ENCODE assay signal across 8 cellular contexts in genomic region chr1:110339040-110339426, GRCh38. TPM values are rescaled to one million over a fixed set of nuclear protein-coding genes. Genes with fewer than 3 reads are reported as not detected.
DNase-seq lines count a peak whose midpoint lies in the region; ATAC-seq, FAIRE-seq and TF ChIP-seq lines count a peak whose summit lies in the region.

TSS of gene RBM15 (plus strand) at chr1:110339377. CDS start at chr1:110339406, 29 bp downstream.

- H2AFZ ChIP-seq in DND-41 (ENCODE audit: low read depth, low read length) = peak within 1 kb of the TSS; percentile 91

- no peaks in the 10 kb centered on the region for H3K9me3 ChIP-seq in DND-41 (ENCODE audit: insufficient read depth, low read length, severe bottlenecking)

- DNase-seq in DND-41 (peak; percentile 98), H54 (ENCODE audit: insufficient read length, low spot score) (peak; percentile 81), LNCaP clone FGC (ENCODE audit: low read depth) (peak; percentile 100), RPMI8226 (peak; percentile 98), fibroblast of peridontal ligament (ENCODE audit: extremely low read depth) (peak; percentile 100)
- peak; percentile 88 to 94 for DNase-seq in activated T-helper 1 cell treated with anti-CD3 and anti-CD28 coated beads, Interleukin-2, amount 50 U/mL, for 16 hours (ENCODE audit: low read depth in 1 of 2, low spot score in 1 of 2)
- peak; percentile 87 to 100 (median 98) for DNase-seq in naive thymus-derived CD8-positive, alpha-beta T cell
- peak; percentile 98 for DNase-seq in stimulated activated naive B cell treated with anti-CD40 and anti-IgM and Interleukin-4, amounts not matched to agents 10 μg/mL and 1 μg/mL and 100 μg/mL, for 72 hours

- peaks cover 0 to 33% (median 22%) of the 10 kb centered on the region in 3 donors for H3K36me3 Mint-ChIP-seq in naive thymus-derived CD8-positive, alpha-beta T cell
- peaks cover 19 to 36% of the 10 kb centered on the region in 2 donors for H3K36me3 Mint-ChIP-seq in stimulated activated naive B cell treated with anti-CD40 and anti-IgM and Interleukin-4, amounts not matched to agents 10 μg/mL and 1 μg/mL and 100 μg/mL, for 72 hours

- peaks cover 60% of the 10 kb centered on the region for H3K4me1 ChIP-seq in DND-41 (ENCODE audit: insufficient read depth, low read length)

- no peak within 1 kb of the TSS for H3K4me3 Mint-ChIP-seq in naive thymus-derived CD8-positive, alpha-beta T cell
- no peak within 1 kb of the TSS for H3K4me3 Mint-ChIP-seq in stimulated activated naive B cell treated with anti-CD40 and anti-IgM and Interleukin-4, amounts not matched to agents 10 μg/mL and 1 μg/mL and 100 μg/mL, for 72 hours

- peak within 1 kb of the TSS; percentile 81 to 89 for H3K4me3 ChIP-seq in DND-41 (ENCODE audit: low read depth in 1 of 2, low read length in 2 of 2)
- H3K4me3 ChIP-seq in LNCaP clone FGC (ENCODE audit: low read depth, low read length) = peak within 1 kb of the TSS; percentile 87

- POLR2A ChIA-PET in naive thymus-derived CD8-positive, alpha-beta T cell (lab: Charles Lee) = interaction anchor here (0.6 to 6.1 kb wide), 27 partner anchors 10 to 1247 kb away, joined by 3 to 136 read pairs (median 4); partner anchors contain the start of genes GNAI3, KCNC4, LAMTOR5 and PSMA5

- peak; percentile 80 for ATAC-seq in DND-41 (ENCODE audit: insufficient read depth, low read depth)
- peak; percentile 74 to 75 for ATAC-seq in naive thymus-derived CD8-positive, alpha-beta T cell
- peak; percentile 76 to 80 for ATAC-seq in stimulated activated naive B cell treated with anti-CD40 and anti-IgM and Interleukin-4, amounts not matched to agents 10 μg/mL and 1 μg/mL and 100 μg/mL, for 72 hours (replicated peaks)

- TF ChIP-seq CTCF in DND-41 (IDR thresholded peaks at IDR 0.05; ENCODE audit: borderline replicate concordance, extremely low read depth, low read length, poor library complexity, severe bottlenecking) = no peak
- TF ChIP-seq CTCF in LNCaP clone FGC (IDR thresholded peaks at IDR 0.05; ENCODE audit: control insufficient read depth, extremely low read depth, insufficient read depth) = no peak

- H3K9ac ChIP-seq in DND-41 (ENCODE audit: low read depth, low read length) = peak within 1 kb of the TSS; percentile 94

- H3K36me3 ChIP-seq in DND-41 (ENCODE audit: insufficient read depth, low read length) = peaks cover 47% of the 10 kb centered on the region

- no peaks in the 10 kb centered on the region for H3K9me3 Mint-ChIP-seq in naive thymus-derived CD8-positive, alpha-beta T cell
- H3K9me3 Mint-ChIP-seq in stimulated activated naive B cell treated with anti-CD40 and anti-IgM and Interleukin-4, amounts not matched to agents 10 μg/mL and 1 μg/mL and 100 μg/mL, for 72 hours = no peaks in the 10 kb centered on the region

- H3K27me3 ChIP-seq in DND-41 (ENCODE audit: insufficient read depth, low read length, poor library complexity) = no peaks in the 10 kb centered on the region

- H3K79me2 ChIP-seq in DND-41 (ENCODE audit: insufficient read depth, low read length) = peaks cover 60% of the 10 kb centered on the region

- H3K27ac ChIP-seq in DND-41 (ENCODE audit: low read length) = peak within 1 kb of the TSS; percentile 98

- peaks cover 41% of the 10 kb centered on the region for H4K20me1 ChIP-seq in DND-41 (ENCODE audit: insufficient read depth, low read length)

- FAIRE-seq in H54 (lab: Jason Lieb, UNC) = peak; percentile 97

- H3K4me1 Mint-ChIP-seq in naive thymus-derived CD8-positive, alpha-beta T cell = peaks cover 24 to 62% (median 59%) of the 10 kb centered on the region in 4 donors
- peaks cover 33 to 35% of the 10 kb centered on the region in 2 donors for H3K4me1 Mint-ChIP-seq in stimulated activated naive B cell treated with anti-CD40 and anti-IgM and Interleukin-4, amounts not matched to agents 10 μg/mL and 1 μg/mL and 100 μg/mL, for 72 hours

- peak within 1 kb of the TSS in 1 of 10 donors; percentile 97 for H3K27ac Mint-ChIP-seq in naive thymus-derived CD8-positive, alpha-beta T cell
- H3K27ac Mint-ChIP-seq in stimulated activated naive B cell treated with anti-CD40 and anti-IgM and Interleukin-4, amounts not matched to agents 10 μg/mL and 1 μg/mL and 100 μg/mL, for 72 hours = no peak within 1 kb of the TSS

- no peak for TF ChIP-seq POLR2A in H54 (IDR thresholded peaks at IDR 0.05; ENCODE audit: low read depth, low read length)

- H3K27me3 Mint-ChIP-seq in naive thymus-derived CD8-positive, alpha-beta T cell = no peaks in the 10 kb centered on the region
- H3K27me3 Mint-ChIP-seq in stimulated activated naive B cell treated with anti-CD40 and anti-IgM and Interleukin-4, amounts not matched to agents 10 μg/mL and 1 μg/mL and 100 μg/mL, for 72 hours = no peaks in the 10 kb centered on the region

- peak within 1 kb of the TSS; percentile 97 for H3K4me2 ChIP-seq in DND-41 (ENCODE audit: insufficient read depth, low read length)

RNA-seq across cellular contexts. Expression of gene RBM15, which starts in this region (rescaled TPM):
- 10 to 100 TPM; 43.1 to 44.0 TPM for total RNA-seq in naive thymus-derived CD8-positive, alpha-beta T cell
- polyA plus RNA-seq in naive thymus-derived CD8-positive, alpha-beta T cell = 10 to 100 TPM in 1 of 3 donors, 1 to 10 TPM in 2; 6.6 to 11.0 (median 8.2) TPM

Comparison
In these comparisons a context has a peak if more than half of its experiments do, and no peak if none do; other contexts are left out.
1. Peak in every context shown above with its lines: DNase-seq, ATAC-seq, H3K4me3 ChIP-seq and H3K27ac ChIP-seq.